ENCODE assay signal across 8 cellular contexts in genomic region chr7:130987092-130987491, GRCh38.
DNase-seq lines count a peak whose midpoint lies in the region; ATAC-seq and TF ChIP-seq lines count a peak whose summit lies in the region.

No MANE protein-coding gene starts in this region.

- H3K27ac ChIP-seq in left lung (peak overlapping the region; percentile 69 to 70), stomach smooth muscle (ENCODE audit: low read length) (peak overlapping the region; percentile 50)

- no peaks in the 10 kb centered on the region for H3K27me3 Mint-ChIP-seq in activated CD8-positive, alpha-beta T cell treated with anti-CD3 and anti-CD28 coated beads for 36 hours
- H3K27me3 Mint-ChIP-seq in activated CD8-positive, alpha-beta T cell treated with anti-CD3 and anti-CD28 coated beads, Interleukin-2, amount 10 ng/mL, durations not matched to agents 7 days and 5 days (ENCODE audit: low read depth), result no peaks in the 10 kb centered on the region
- no peaks in the 10 kb centered on the region for H3K27me3 Mint-ChIP-seq in activated B cell treated with CpG ODN at 0.5 μM for 24 hours

- peaks cover 25 to 81% of the 10 kb centered on the region in 2 donors for H3K4me1 ChIP-seq in left lung
- H3K4me1 ChIP-seq in stomach smooth muscle (ENCODE audit: control insufficient read depth, insufficient read depth, low read length), result peaks cover 43% of the 10 kb centered on the region

- no peaks in the 10 kb centered on the region for H3K9me3 ChIP-seq in left lung
- H3K9me3 ChIP-seq in stomach smooth muscle (ENCODE audit: control insufficient read depth in 2 of 2, low read length in 2 of 2), result no peaks in the 10 kb centered on the region

- intact Hi-C loops in activated CD8-positive, alpha-beta T cell treated with anti-CD3 and anti-CD28 coated beads for 36 hours (cut with micrococcal nuclease), result no loop called here
- intact Hi-C loops in activated B cell treated with CpG ODN at 0.5 μM for 24 hours (cut with micrococcal nuclease) (loop anchor here (10.0 kb wide), 1 partner anchor 668 kb away; no protein-coding TSS in a partner anchor), left lung (cut with DNase I) (no loop called here)

- H3K9ac ChIP-seq in stomach smooth muscle (ENCODE audit: low read length in 2 of 2), result no peak overlapping the region

- no peak for TF ChIP-seq CTCF in activated CD8-positive, alpha-beta T cell treated with anti-CD3 and anti-CD28 coated beads for 36 hours (IDR thresholded peaks at IDR 0.05)
- TF ChIP-seq CTCF in activated B cell treated with CpG ODN at 0.5 μM for 24 hours (IDR thresholded peaks at IDR 0.05), result no peak
- no peak for TF ChIP-seq CTCF in left lung (IDR thresholded peaks at IDR 0.05)

- H3K27me3 ChIP-seq in left lung (no peaks in the 10 kb centered on the region), stomach smooth muscle (ENCODE audit: control insufficient read depth in 1 of 2, insufficient read depth in 2 of 2, low read length in 2 of 2) (no peaks in the 10 kb centered on the region)

- H3K4me3 ChIP-seq in left lung, result no peak overlapping the region
- H3K4me3 ChIP-seq in stomach smooth muscle (ENCODE audit: low read length in 2 of 2), result peak overlapping the region in 1 of 2 donors; percentile 8

- no peak for ATAC-seq in activated CD8-positive, alpha-beta T cell treated with anti-CD3 and anti-CD28 coated beads for 36 hours
- ATAC-seq in activated CD8-positive, alpha-beta T cell treated with anti-CD3 and anti-CD28 coated beads, Interleukin-2, amount 10 ng/mL, durations not matched to agents 7 days and 5 days, result no peak
- ATAC-seq in activated B cell treated with CpG ODN at 0.5 μM for 24 hours (ENCODE audit: low read depth), result no peak
- peak; percentile 51 for ATAC-seq in left lung

- H3K4me1 Mint-ChIP-seq in activated CD8-positive, alpha-beta T cell treated with anti-CD3 and anti-CD28 coated beads for 36 hours (ENCODE audit: low read depth), result peaks cover 72% of the 10 kb centered on the region
- H3K4me1 Mint-ChIP-seq in activated CD8-positive, alpha-beta T cell treated with anti-CD3 and anti-CD28 coated beads, Interleukin-2, amount 10 ng/mL, durations not matched to agents 7 days and 5 days (ENCODE audit: low read depth), result peaks cover 52% of the 10 kb centered on the region
- H3K4me1 Mint-ChIP-seq in activated B cell treated with CpG ODN at 0.5 μM for 24 hours, result peaks cover 66% of the 10 kb centered on the region

- POLR2A ChIA-PET in activated CD8-positive, alpha-beta T cell treated with anti-CD3 and anti-CD28 coated beads for 36 hours (lab: Charles Lee), result interaction anchor here (2.3 kb wide), 1 partner anchor 26 kb away, joined by 9 read pairs; no protein-coding TSS in a partner anchor
- POLR2A ChIA-PET in activated CD8-positive, alpha-beta T cell treated with anti-CD3 and anti-CD28 coated beads, Interleukin-2, amount 10 ng/mL, durations not matched to agents 7 days and 5 days (lab: Charles Lee), result no interaction called here
- POLR2A ChIA-PET in activated B cell treated with CpG ODN at 0.5 μM for 24 hours (lab: Charles Lee), result interaction anchor here (0.6 kb wide), 1 partner anchor 195 kb away, joined by 3 read pairs; no protein-coding TSS in a partner anchor

- H3K36me3 Mint-ChIP-seq in activated CD8-positive, alpha-beta T cell treated with anti-CD3 and anti-CD28 coated beads for 36 hours (ENCODE audit: low read depth), result peaks cover 21% of the 10 kb centered on the region
- H3K36me3 Mint-ChIP-seq in activated CD8-positive, alpha-beta T cell treated with anti-CD3 and anti-CD28 coated beads, Interleukin-2, amount 10 ng/mL, durations not matched to agents 7 days and 5 days (ENCODE audit: low read depth), result peaks cover 1% of the 10 kb centered on the region
- H3K36me3 Mint-ChIP-seq in activated B cell treated with CpG ODN at 0.5 μM for 24 hours (ENCODE audit: low read depth), result peaks cover 61% of the 10 kb centered on the region

- H3K9me3 Mint-ChIP-seq in activated CD8-positive, alpha-beta T cell treated with anti-CD3 and anti-CD28 coated beads for 36 hours, result no peaks in the 10 kb centered on the region
- H3K9me3 Mint-ChIP-seq in activated CD8-positive, alpha-beta T cell treated with anti-CD3 and anti-CD28 coated beads, Interleukin-2, amount 10 ng/mL, durations not matched to agents 7 days and 5 days (ENCODE audit: insufficient read depth), result no peaks in the 10 kb centered on the region
- no peaks in the 10 kb centered on the region for H3K9me3 Mint-ChIP-seq in activated B cell treated with CpG ODN at 0.5 μM for 24 hours

- DNase-seq in activated CD8-positive, alpha-beta T cell treated with anti-CD3 and anti-CD28 coated beads for 36 hours, result no peak
- no peak for DNase-seq in activated CD8-positive, alpha-beta T cell treated with anti-CD3 and anti-CD28 coated beads, Interleukin-2, amount 10 ng/mL, durations not matched to agents 7 days and 5 days
- no peak for DNase-seq in activated B cell treated with CpG ODN at 0.5 μM for 24 hours
- DNase-seq in left lung, result peak in 1 of 2 donors; percentile 61
- DNase-seq in iPS-NIHi11 (ENCODE audit: low spot score), result no peak
- DNase-seq in NCI-H446 (lab: John Stamatoyannopoulos, UW), result no peak
- no peak for DNase-seq in effector CD4-positive, alpha-beta T cell

- H3K4me3 Mint-ChIP-seq in activated CD8-positive, alpha-beta T cell treated with anti-CD3 and anti-CD28 coated beads for 36 hours, result no peak overlapping the region
- H3K4me3 Mint-ChIP-seq in activated CD8-positive, alpha-beta T cell treated with anti-CD3 and anti-CD28 coated beads, Interleukin-2, amount 10 ng/mL, durations not matched to agents 7 days and 5 days, result no peak overlapping the region
- H3K4me3 Mint-ChIP-seq in activated B cell treated with CpG ODN at 0.5 μM for 24 hours, result no peak overlapping the region

- peak overlapping the region; percentile 83 for H3K27ac Mint-ChIP-seq in activated CD8-positive, alpha-beta T cell treated with anti-CD3 and anti-CD28 coated beads for 36 hours
- H3K27ac Mint-ChIP-seq in activated CD8-positive, alpha-beta T cell treated with anti-CD3 and anti-CD28 coated beads, Interleukin-2, amount 10 ng/mL, durations not matched to agents 7 days and 5 days, result no peak overlapping the region
- H3K27ac Mint-ChIP-seq in activated B cell treated with CpG ODN at 0.5 μM for 24 hours, result peak overlapping the region; percentile 19

- H3K36me3 ChIP-seq in left lung, result peaks cover 0 to 10% of the 10 kb centered on the region in 2 donors
- peaks cover 2 to 7% of the 10 kb centered on the region in 2 donors for H3K36me3 ChIP-seq in stomach smooth muscle (ENCODE audit: control insufficient read depth in 2 of 2, insufficient read depth in 2 of 2, low read length in 2 of 2)

- CTCF ChIA-PET in activated CD8-positive, alpha-beta T cell treated with anti-CD3 and anti-CD28 coated beads for 36 hours (lab: Charles Lee), result interaction anchor here (1.1 to 2.4 kb wide), 2 partner anchors 20 to 26 kb away, joined by 3 to 16 read pairs; no protein-coding TSS in a partner anchor
- CTCF ChIA-PET in activated CD8-positive, alpha-beta T cell treated with anti-CD3 and anti-CD28 coated beads, Interleukin-2, amount 10 ng/mL, durations not matched to agents 7 days and 5 days (lab: Charles Lee), result interaction anchor here (1.7 to 2.7 kb wide), 5 partner anchors 12 to 90 kb away, joined by 6 to 14 read pairs (median 12); no protein-coding TSS in a partner anchor
- CTCF ChIA-PET in activated B cell treated with CpG ODN at 0.5 μM for 24 hours (lab: Charles Lee), result interaction anchor here (1.4 to 2.3 kb wide), 2 partner anchors 40 to 53 kb away, joined by 3 to 8 read pairs; no protein-coding TSS in a partner anchor
